9 cellular contexts compared by ENCODE assay signal in the genomic region with DNA sequence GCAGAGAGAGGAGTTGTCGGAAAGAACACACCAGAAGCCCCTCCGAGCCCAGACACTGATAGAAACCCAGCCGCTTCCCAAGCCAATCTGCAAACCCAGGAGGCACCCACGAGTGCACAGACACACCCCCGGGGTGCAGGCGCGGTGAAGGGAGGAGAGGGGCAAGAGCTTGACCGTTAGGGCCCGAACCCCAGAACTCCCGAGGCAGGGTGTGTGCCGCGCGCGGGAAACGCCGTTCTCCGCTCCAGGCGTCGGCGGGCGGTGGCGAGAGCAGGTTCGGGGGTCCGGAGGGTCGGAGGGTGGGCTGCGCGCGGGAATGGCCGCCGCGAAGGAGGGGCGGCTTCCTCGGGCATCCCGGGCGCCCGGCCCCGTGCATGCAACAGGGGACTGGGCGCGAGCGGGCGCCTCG. TPM values are rescaled to one million over a fixed set of nuclear protein-coding genes. Genes with fewer than 3 reads are reported as not detected.
DNase-seq lines count a peak whose midpoint lies in the region; ATAC-seq and TF ChIP-seq lines count a peak whose summit lies in the region.
"Had no signal": no experiment of that assay in that cellular context is flagged by ENCODE, and none has a peak within 500 bp of the region (broad histone marks: within the 10 kb centered on the region; RNA-seq: fewer than 3 reads in every experiment).

No MANE protein-coding gene starts in this region.

- peaks cover 0 to 14% (median 12%) of the 10 kb centered on the region in 5 donors for H3K4me1 ChIP-seq in subcutaneous abdominal adipose tissue (ENCODE audit: control insufficient read depth in 5 of 5, insufficient read depth in 5 of 5, low read length in 5 of 5)

- no peaks in the 10 kb centered on the region for H3K9me3 ChIP-seq in subcutaneous abdominal adipose tissue (ENCODE audit: control insufficient read depth in 5 of 5, low read length in 5 of 5)
- H3K9me3 ChIP-seq: adrenal gland had no signal

- no peak for TF ChIP-seq CTCF in AG10803 (conservative IDR thresholded peaks at IDR 0.05; ENCODE audit: low read length)

- no peak overlapping the region for H3K9ac ChIP-seq in subcutaneous abdominal adipose tissue (ENCODE audit: low read length in 5 of 5)

- H3K36me3 ChIP-seq in subcutaneous abdominal adipose tissue (ENCODE audit: control insufficient read depth in 5 of 5, insufficient read depth in 5 of 5, low read length in 5 of 5): no peaks in the 10 kb centered on the region
- H3K36me3 ChIP-seq: adrenal gland had no signal

- peaks cover 8% of the 10 kb centered on the region for H3K4me1 Mint-ChIP-seq in activated naive CD8-positive, alpha-beta T cell treated with anti-CD3 and anti-CD28 coated beads for 36 hours

- peak overlapping the region; percentile 72 for H3K4me3 Mint-ChIP-seq in activated naive CD8-positive, alpha-beta T cell treated with anti-CD3 and anti-CD28 coated beads for 36 hours

- peaks cover 74% of the 10 kb centered on the region for H3K27me3 Mint-ChIP-seq in activated naive CD8-positive, alpha-beta T cell treated with anti-CD3 and anti-CD28 coated beads for 36 hours

- H3K27me3 ChIP-seq in subcutaneous abdominal adipose tissue (ENCODE audit: control insufficient read depth in 5 of 5, insufficient read depth in 4 of 5, low read length in 5 of 5): peaks cover 3 to 22% (median 19%) of the 10 kb centered on the region in 5 donors

- DNase-seq in AG10803 (ENCODE audit: low read depth): no peak
- peak; percentile 3 for DNase-seq in activated naive CD8-positive, alpha-beta T cell treated with anti-CD3 and anti-CD28 coated beads for 36 hours
- DNase-seq in iPS-NIHi11 (ENCODE audit: low spot score): peak; percentile 30
- no peak for DNase-seq in NCI-H187 treated with DMSO at 0.1 percent for 48 hours (lab: John Stamatoyannopoulos, UW)
- DNase-seq in stimulated activated CD4-positive, alpha-beta T cell treated with anti-CD3 and anti-CD28 coated beads, Interleukin-1b, Interleukin-23, amount 100 ng/mL, for 48 hours: no peak
- DNase-seq in SHP77 treated with DMSO at 0.1 percent for 48 hours (lab: John Stamatoyannopoulos, UW): no peak

- H3K27ac ChIP-seq in subcutaneous abdominal adipose tissue (ENCODE audit: low read depth, low read length): no peak overlapping the region
- H3K27ac ChIP-seq: adrenal gland had no signal

- H3K4me3 ChIP-seq in AG10803 (ENCODE audit: low read length): peak overlapping the region; percentile 27; the same call in 1 of the 2 replicates
- peak overlapping the region in 4 of 5 donors; percentile 38 to 64 (median 60) for H3K4me3 ChIP-seq in subcutaneous abdominal adipose tissue (ENCODE audit: low read depth in 1 of 5, low read length in 5 of 5)

- H3K27ac Mint-ChIP-seq in activated naive CD8-positive, alpha-beta T cell treated with anti-CD3 and anti-CD28 coated beads for 36 hours: no peak overlapping the region

- H3K9me3 Mint-ChIP-seq in activated naive CD8-positive, alpha-beta T cell treated with anti-CD3 and anti-CD28 coated beads for 36 hours: no peaks in the 10 kb centered on the region

- H3K36me3 Mint-ChIP-seq in activated naive CD8-positive, alpha-beta T cell treated with anti-CD3 and anti-CD28 coated beads for 36 hours: peaks cover 2% of the 10 kb centered on the region

- ATAC-seq in GM21723 (IDR thresholded peaks at IDR 0.05; ENCODE audit: unreplicated experiment): peak; percentile 30

RNA-seq across cellular contexts. Expression of a gene that starts 0.5 kb away (rescaled TPM):
- total RNA-seq in activated naive CD8-positive, alpha-beta T cell treated with anti-CD3 and anti-CD28 coated beads for 36 hours: not detected

RNA-seq across cellular contexts. Expression of a gene that starts 50.1 kb away (rescaled TPM):
- 10 to 100 TPM; 15.2 to 15.9 TPM for total RNA-seq in activated naive CD8-positive, alpha-beta T cell treated with anti-CD3 and anti-CD28 coated beads for 36 hours

Comparison
In these comparisons a context has a peak if more than half of its experiments do, and no peak if none do; other contexts are left out.
1. DNase-seq: peak in activated naive CD8-positive, alpha-beta T cell treated with anti-CD3 and anti-CD28 coated beads for 36 hours (single experiment) and iPS-NIHi11 (single experiment); none in AG10803 (single experiment), NCI-H187 treated with DMSO at 0.1 percent for 48 hours (single experiment), stimulated activated CD4-positive, alpha-beta T cell treated with anti-CD3 and anti-CD28 coated beads, Interleukin-1b, Interleukin-23, amount 100 ng/mL, for 48 hours (single experiment) and SHP77 treated with DMSO at 0.1 percent for 48 hours (single experiment).